In the genomic region with DNA sequence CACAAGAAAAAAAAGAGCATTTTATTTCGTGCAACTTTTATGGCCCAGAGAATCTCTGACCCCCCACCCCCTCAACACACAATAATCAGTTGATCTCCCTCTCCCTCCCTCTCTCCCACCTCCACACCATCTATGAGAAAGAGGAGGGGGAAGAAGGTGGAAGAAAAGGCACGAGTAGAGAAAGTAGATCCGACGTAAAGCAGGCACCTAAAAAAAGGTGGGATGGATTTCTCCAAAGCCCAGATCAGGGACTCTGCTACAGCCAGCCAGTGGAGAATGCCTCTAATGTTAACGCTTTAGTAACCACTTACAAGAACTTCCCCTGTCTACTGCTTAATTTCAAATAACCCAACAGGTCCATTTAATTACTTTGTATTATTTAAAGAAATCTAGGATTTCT, we compare ENCODE assay signal across 2 cellular contexts.
TF ChIP-seq lines count a peak whose summit lies in the region.

No MANE protein-coding gene starts in this region.

TF ChIP-seq in A549, 52 proteins besides CTCF, POLR2A, EP300 and RAD21 (continued from another document):
- TF ChIP-seq, protein P1, sequence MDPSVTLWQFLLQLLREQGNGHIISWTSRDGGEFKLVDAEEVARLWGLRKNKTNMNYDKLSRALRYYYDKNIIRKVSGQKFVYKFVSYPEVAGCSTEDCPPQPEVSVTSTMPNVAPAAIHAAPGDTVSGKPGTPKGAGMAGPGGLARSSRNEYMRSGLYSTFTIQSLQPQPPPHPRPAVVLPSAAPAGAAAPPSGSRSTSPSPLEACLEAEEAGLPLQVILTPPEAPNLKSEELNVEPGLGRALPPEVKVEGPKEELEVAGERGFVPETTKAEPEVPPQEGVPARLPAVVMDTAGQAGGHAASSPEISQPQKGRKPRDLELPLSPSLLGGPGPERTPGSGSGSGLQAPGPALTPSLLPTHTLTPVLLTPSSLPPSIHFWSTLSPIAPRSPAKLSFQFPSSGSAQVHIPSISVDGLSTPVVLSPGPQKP (IDR thresholded peaks at IDR 0.05; ENCODE audit: low read depth, low read length): no peak
- TF ChIP-seq CBX2 (IDR thresholded peaks at IDR 0.05; ENCODE audit: borderline replicate concordance, low read depth): no peak
- no peak for TF ChIP-seq CBX8 (IDR thresholded peaks at IDR 0.05)
- no peak for TF ChIP-seq SMC3 (IDR thresholded peaks at IDR 0.05)
- no peak for TF ChIP-seq MAZ (IDR thresholded peaks at IDR 0.05; ENCODE audit: borderline replicate concordance, low read depth, low read length)
- TF ChIP-seq GATA3 (IDR thresholded peaks at IDR 0.05; ENCODE audit: borderline replicate concordance): no peak
- no peak for TF ChIP-seq ESRRA (IDR thresholded peaks at IDR 0.05; ENCODE audit: borderline replicate concordance, low read length)
- no peak for TF ChIP-seq CHD4 (IDR thresholded peaks at IDR 0.05; ENCODE audit: borderline replicate concordance)
- TF ChIP-seq, protein P2, sequence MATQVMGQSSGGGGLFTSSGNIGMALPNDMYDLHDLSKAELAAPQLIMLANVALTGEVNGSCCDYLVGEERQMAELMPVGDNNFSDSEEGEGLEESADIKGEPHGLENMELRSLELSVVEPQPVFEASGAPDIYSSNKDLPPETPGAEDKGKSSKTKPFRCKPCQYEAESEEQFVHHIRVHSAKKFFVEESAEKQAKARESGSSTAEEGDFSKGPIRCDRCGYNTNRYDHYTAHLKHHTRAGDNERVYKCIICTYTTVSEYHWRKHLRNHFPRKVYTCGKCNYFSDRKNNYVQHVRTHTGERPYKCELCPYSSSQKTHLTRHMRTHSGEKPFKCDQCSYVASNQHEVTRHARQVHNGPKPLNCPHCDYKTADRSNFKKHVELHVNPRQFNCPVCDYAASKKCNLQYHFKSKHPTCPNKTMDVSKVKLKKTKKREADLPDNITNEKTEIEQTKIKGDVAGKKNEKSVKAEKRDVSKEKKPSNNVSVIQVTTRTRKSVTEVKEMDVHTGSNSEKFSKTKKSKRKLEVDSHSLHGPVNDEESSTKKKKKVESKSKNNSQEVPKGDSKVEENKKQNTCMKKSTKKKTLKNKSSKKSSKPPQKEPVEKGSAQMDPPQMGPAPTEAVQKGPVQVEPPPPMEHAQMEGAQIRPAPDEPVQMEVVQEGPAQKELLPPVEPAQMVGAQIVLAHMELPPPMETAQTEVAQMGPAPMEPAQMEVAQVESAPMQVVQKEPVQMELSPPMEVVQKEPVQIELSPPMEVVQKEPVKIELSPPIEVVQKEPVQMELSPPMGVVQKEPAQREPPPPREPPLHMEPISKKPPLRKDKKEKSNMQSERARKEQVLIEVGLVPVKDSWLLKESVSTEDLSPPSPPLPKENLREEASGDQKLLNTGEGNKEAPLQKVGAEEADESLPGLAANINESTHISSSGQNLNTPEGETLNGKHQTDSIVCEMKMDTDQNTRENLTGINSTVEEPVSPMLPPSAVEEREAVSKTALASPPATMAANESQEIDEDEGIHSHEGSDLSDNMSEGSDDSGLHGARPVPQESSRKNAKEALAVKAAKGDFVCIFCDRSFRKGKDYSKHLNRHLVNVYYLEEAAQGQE (IDR thresholded peaks at IDR 0.05): no peak
- TF ChIP-seq HEYL (CRISPR knock-in tag; IDR thresholded peaks at IDR 0.05): no peak
- no peak for TF ChIP-seq TFCP2L1 (CRISPR knock-in tag; IDR thresholded peaks at IDR 0.05)
- TF ChIP-seq HDAC2 (IDR thresholded peaks at IDR 0.05): no peak
- no peak for TF ChIP-seq FOSB (CRISPR knock-in tag; IDR thresholded peaks at IDR 0.05)
- no peak for TF ChIP-seq EHF (CRISPR knock-in tag; IDR thresholded peaks at IDR 0.05)
- no peak for TF ChIP-seq MYC (IDR thresholded peaks at IDR 0.05; ENCODE audit: borderline replicate concordance, low read length)
- no peak for TF ChIP-seq RNF2 (IDR thresholded peaks at IDR 0.05; ENCODE audit: borderline replicate concordance, low read depth)
- TF ChIP-seq KDM1A (IDR thresholded peaks at IDR 0.05; ENCODE audit: low read depth): no peak
- no peak for TF ChIP-seq MAFK (IDR thresholded peaks at IDR 0.05; ENCODE audit: partially characterized antibody)

TF ChIP-seq in neural cell, 6 proteins besides CTCF, POLR2A, EP300 and RAD21 (continued from another document):
- TF ChIP-seq, protein P2 (IDR thresholded peaks at IDR 0.05; ENCODE audit: borderline replicate concordance): no peak
- no peak for TF ChIP-seq SMC3 (conservative IDR thresholded peaks at IDR 0.05; ENCODE audit: poor library complexity)
